11 cellular contexts compared by ENCODE assay signal in genomic region chr22:37163618-37164534, GRCh38. TPM values are rescaled to one million over a fixed set of nuclear protein-coding genes. Genes with fewer than 3 reads are reported as not detected.
DNase-seq lines count a peak whose midpoint lies in the region; ATAC-seq, FAIRE-seq and TF ChIP-seq lines count a peak whose summit lies in the region.
"Had no signal": no experiment of that assay in that cellular context is flagged by ENCODE, and none has a peak within 500 bp of the region (broad histone marks: within the 10 kb centered on the region; RNA-seq: fewer than 3 reads in every experiment).

No MANE protein-coding gene starts in this region.

- no peaks in the 10 kb centered on the region for H3K36me3 ChIP-seq in Peyer's patch
- no peaks in the 10 kb centered on the region for H3K36me3 ChIP-seq in mucosa of stomach (ENCODE audit: control insufficient read depth, insufficient read depth, low read length)
- H3K36me3 ChIP-seq: left lung had no signal

- peak; percentile 64 for DNase-seq in GM12891 (ENCODE audit: insufficient read length, low spot score)
- peak in 2 of 3 donors; percentile 55 to 72 for DNase-seq in Peyer's patch
- no peak for DNase-seq in NCI-H226
- DNase-seq in SW 1271 (lab: John Stamatoyannopoulos, UW) = no peak
- DNase-seq in amniotic stem cell (lab: John Stamatoyannopoulos, UW) = no peak
- DNase-seq in NCI-H69 (lab: John Stamatoyannopoulos, UW) = no peak
- DNase-seq: NCI-H748 treated with DMSO at 0.1 percent for 48 hours, substantia nigra had no signal

- no peaks in the 10 kb centered on the region for H3K27me3 ChIP-seq in Peyer's patch
- H3K27me3 ChIP-seq in mucosa of stomach (ENCODE audit: control insufficient read depth, insufficient read depth, low read length) = no peaks in the 10 kb centered on the region
- H3K27me3 ChIP-seq: left lung had no signal

- no peak overlapping the region for H3K4me3 ChIP-seq in Peyer's patch
- H3K4me3 ChIP-seq in mucosa of stomach (ENCODE audit: low read length) = no peak overlapping the region
- H3K4me3 ChIP-seq: left lung had no signal

- peak; percentile 80 for TF ChIP-seq POLR2A in GM12891 (IDR thresholded peaks at IDR 0.05; ENCODE audit: low read depth, low read length)
- TF ChIP-seq POLR2A in Peyer's patch (IDR thresholded peaks at IDR 0.05) = no peak

- peak overlapping the region; percentile 60 to 72 (median 69) for H3K27ac ChIP-seq in Peyer's patch

- no peak for FAIRE-seq in GM12891 (lab: Jason Lieb, UNC)

- H3K9me3 ChIP-seq in Peyer's patch (peaks cover 0 to 5% (median 0%) of the 10 kb centered on the region in 4 donors), mucosa of stomach (ENCODE audit: control insufficient read depth, low read length) (no peaks in the 10 kb centered on the region)

- ATAC-seq in GM21447 (IDR thresholded peaks at IDR 0.05; ENCODE audit: unreplicated experiment) = peak; percentile 39
- ATAC-seq: left lung had no signal

- H3K9ac ChIP-seq in mucosa of stomach (ENCODE audit: low read length) = peak overlapping the region; percentile 5

- TF ChIP-seq CTCF in Peyer's patch (IDR thresholded peaks at IDR 0.05) = no peak

- H3K4me1 ChIP-seq in Peyer's patch = peaks cover 3 to 32% (median 28%) of the 10 kb centered on the region in 4 donors
- H3K4me1 ChIP-seq in mucosa of stomach (ENCODE audit: control insufficient read depth, insufficient read depth, low read length) = peaks cover 13% of the 10 kb centered on the region

TF ChIP-seq in GM12891, 5 proteins besides CTCF, POLR2A, EP300 and RAD21:
- TF ChIP-seq POU2F2 (IDR thresholded peaks at IDR 0.05; ENCODE audit: low read depth, low read length) (peak; percentile 83), POLR2AphosphoS5 (IDR thresholded peaks at IDR 0.05; ENCODE audit: low read depth, low read length) (peak; percentile 80), PAX5 (IDR thresholded peaks at IDR 0.05; ENCODE audit: insufficient read depth, low read length, severe bottlenecking) (no peak), TAF1 (IDR thresholded peaks at IDR 0.05; ENCODE audit: low read depth, low read length) (no peak), SPI1 (IDR thresholded peaks at IDR 0.05; ENCODE audit: low read depth, low read length) (no peak)

RNA-seq across cellular contexts. Expression of gene IL2RB, which starts 14.2 kb away (rescaled TPM):
- polyA plus RNA-seq in GM12891 (2012; ENCODE audit: low read depth, missing spikeins) = 44.7 TPM
- total RNA-seq in Peyer's patch = 1 to 10 TPM; 1.5 to 7.0 (median 5.0) TPM

RNA-seq across cellular contexts. Expression of gene C1QTNF6, which starts 24.2 kb away (rescaled TPM):
- 2.6 TPM for polyA plus RNA-seq in GM12891 (2012; ENCODE audit: low read depth, missing spikeins)
- 1 to 10 TPM; 3.9 to 9.4 (median 5.9) TPM for total RNA-seq in Peyer's patch

RNA-seq across cellular contexts. Expression of gene SSTR3, which starts 48.4 kb away (rescaled TPM):
- polyA plus RNA-seq in GM12891 (2012; ENCODE audit: low read depth, missing spikeins) = 3.7 TPM
- not detected for total RNA-seq in Peyer's patch

RNA-seq across cellular contexts. Expression of gene TMPRSS6, which starts 54.4 kb away (rescaled TPM):
- polyA plus RNA-seq in GM12891 (2012; ENCODE audit: low read depth, missing spikeins) = 2.1 TPM
- total RNA-seq in Peyer's patch = under 1 TPM in 2 of 4 donors, not detected in 2; 0.27 to 0.88 TPM

Comparison
In these comparisons a context has a peak if more than half of its experiments do, and no peak if none do; other contexts are left out.
1. DNase-seq: peak in GM12891 (single experiment) and Peyer's patch (2 of 3); none in NCI-H226 (single experiment), SW 1271 (0 of 2), amniotic stem cell (single experiment) and NCI-H69 (single experiment).